Comparison of ENCODE assay signal across 1 cellular context in the genomic region with DNA sequence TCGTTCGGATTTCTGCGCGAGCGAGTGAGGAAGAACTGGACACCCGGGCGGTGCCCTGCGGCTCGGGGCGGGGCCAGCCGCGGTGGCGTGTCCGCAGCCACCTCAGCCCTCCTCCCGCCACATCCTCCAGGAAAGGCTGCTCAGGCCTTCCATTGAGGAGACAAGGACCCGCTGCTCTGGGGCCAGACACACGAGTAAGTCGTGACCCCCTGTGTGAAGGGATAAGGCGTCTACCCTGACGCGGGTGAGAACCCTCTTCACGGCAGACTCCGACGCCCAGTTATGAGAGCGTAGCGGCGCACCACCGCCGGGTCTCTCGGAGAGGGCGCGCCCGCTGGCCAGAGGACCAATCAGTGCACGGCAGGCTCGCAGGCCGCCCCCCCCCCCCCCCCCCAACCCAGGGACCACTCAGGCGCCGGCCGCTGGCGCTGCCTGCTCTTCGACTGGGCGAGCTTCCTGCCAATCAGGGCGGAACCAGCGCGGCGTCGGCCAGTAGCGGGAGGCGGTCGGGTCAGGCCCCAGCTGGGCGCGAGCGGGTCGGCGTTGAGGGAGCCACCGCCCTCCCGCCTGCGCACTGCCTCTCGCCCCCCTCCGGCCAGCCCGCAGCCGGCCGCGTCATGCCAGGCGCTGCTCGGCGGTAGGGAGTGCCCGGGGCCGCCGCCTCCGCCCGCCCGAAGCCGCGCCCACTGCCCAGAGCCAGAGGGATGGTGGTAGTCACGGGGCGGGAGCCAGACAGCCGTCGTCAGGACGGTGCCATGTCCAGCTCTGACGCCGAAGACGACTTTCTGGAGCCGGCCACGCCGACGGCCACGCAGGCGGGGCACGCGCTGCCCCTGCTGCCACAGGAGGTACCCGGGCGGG.
A peak's percentile ranks its signal among the peaks of the same experiment; 100 is the strongest.
TF ChIP-seq lines count a peak whose summit lies in the region.

A gene (plus strand): TSS at position 521 of the 861 bp plus-strand sequence. CDS start 184 bp downstream, at position 705.

TF ChIP-seq in K562, 482 proteins besides CTCF, POLR2A, EP300 and RAD21 (continued from another document and continues in another):
- 0 out of 2 replicates have a peak, but pooled peaks have one; percentile 34 for TF ChIP-seq FOXP1 (CRISPR knock-in tag; IDR thresholded peaks at IDR 0.05)
- TF ChIP-seq IRF2 (CRISPR knock-in tag; IDR thresholded peaks at IDR 0.05) = no peak
- TF ChIP-seq, protein P1, sequence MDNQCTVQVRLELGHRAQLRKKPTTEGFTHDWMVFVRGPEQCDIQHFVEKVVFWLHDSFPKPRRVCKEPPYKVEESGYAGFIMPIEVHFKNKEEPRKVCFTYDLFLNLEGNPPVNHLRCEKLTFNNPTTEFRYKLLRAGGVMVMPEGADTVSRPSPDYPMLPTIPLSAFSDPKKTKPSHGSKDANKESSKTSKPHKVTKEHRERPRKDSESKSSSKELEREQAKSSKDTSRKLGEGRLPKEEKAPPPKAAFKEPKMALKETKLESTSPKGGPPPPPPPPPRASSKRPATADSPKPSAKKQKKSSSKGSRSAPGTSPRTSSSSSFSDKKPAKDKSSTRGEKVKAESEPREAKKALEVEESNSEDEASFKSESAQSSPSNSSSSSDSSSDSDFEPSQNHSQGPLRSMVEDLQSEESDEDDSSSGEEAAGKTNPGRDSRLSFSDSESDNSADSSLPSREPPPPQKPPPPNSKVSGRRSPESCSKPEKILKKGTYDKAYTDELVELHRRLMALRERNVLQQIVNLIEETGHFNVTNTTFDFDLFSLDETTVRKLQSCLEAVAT (IDR thresholded peaks at IDR 0.05) = peak; percentile 62 to 80; a peak in 3 of 4 replicates
- TF ChIP-seq, protein P2, sequence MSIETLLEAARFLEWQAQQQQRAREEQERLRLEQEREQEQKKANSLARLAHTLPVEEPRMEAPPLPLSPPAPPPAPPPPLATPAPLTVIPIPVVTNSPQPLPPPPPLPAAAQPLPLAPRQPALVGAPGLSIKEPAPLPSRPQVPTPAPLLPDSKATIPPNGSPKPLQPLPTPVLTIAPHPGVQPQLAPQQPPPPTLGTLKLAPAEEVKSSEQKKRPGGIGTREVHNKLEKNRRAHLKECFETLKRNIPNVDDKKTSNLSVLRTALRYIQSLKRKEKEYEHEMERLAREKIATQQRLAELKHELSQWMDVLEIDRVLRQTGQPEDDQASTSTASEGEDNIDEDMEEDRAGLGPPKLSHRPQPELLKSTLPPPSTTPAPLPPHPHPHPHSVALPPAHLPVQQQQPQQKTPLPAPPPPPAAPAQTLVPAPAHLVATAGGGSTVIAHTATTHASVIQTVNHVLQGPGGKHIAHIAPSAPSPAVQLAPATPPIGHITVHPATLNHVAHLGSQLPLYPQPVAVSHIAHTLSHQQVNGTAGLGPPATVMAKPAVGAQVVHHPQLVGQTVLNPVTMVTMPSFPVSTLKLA (conservative IDR thresholded peaks at IDR 0.05) = peak in 1 of 2 experiments; percentile 89; a peak in 3 of 4 replicates
- TF ChIP-seq ZZZ3 (IDR thresholded peaks at IDR 0.05) = no peak
- TF ChIP-seq RBM34 (IDR thresholded peaks at IDR 0.05; ENCODE audit: borderline replicate concordance, insufficient read depth, low read length) = 0 out of 2 replicates have a peak, but pooled peaks have one; percentile 27
- TF ChIP-seq CXXC5 (CRISPR knock-in tag; IDR thresholded peaks at IDR 0.05) = peak; percentile 90
- TF ChIP-seq SIX5 (IDR thresholded peaks at IDR 0.05; ENCODE audit: borderline replicate concordance in 1 of 2, insufficient read depth in 1 of 2, low read depth in 1 of 2, low read length in 2 of 2) = no peak; a peak in 1 of 4 replicates
- TF ChIP-seq, protein P3, sequence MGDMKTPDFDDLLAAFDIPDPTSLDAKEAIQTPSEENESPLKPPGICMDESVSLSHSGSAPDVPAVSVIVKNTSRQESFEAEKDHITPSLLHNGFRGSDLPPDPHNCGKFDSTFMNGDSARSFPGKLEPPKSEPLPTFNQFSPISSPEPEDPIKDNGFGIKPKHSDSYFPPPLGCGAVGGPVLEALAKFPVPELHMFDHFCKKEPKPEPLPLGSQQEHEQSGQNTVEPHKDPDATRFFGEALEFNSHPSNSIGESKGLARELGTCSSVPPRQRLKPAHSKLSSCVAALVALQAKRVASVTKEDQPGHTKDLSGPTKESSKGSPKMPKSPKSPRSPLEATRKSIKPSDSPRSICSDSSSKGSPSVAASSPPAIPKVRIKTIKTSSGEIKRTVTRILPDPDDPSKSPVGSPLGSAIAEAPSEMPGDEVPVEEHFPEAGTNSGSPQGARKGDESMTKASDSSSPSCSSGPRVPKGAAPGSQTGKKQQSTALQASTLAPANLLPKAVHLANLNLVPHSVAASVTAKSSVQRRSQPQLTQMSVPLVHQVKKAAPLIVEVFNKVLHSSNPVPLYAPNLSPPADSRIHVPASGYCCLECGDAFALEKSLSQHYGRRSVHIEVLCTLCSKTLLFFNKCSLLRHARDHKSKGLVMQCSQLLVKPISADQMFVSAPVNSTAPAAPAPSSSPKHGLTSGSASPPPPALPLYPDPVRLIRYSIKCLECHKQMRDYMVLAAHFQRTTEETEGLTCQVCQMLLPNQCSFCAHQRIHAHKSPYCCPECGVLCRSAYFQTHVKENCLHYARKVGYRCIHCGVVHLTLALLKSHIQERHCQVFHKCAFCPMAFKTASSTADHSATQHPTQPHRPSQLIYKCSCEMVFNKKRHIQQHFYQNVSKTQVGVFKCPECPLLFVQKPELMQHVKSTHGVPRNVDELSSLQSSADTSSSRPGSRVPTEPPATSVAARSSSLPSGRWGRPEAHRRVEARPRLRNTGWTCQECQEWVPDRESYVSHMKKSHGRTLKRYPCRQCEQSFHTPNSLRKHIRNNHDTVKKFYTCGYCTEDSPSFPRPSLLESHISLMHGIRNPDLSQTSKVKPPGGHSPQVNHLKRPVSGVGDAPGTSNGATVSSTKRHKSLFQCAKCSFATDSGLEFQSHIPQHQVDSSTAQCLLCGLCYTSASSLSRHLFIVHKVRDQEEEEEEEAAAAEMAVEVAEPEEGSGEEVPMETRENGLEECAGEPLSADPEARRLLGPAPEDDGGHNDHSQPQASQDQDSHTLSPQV (IDR thresholded peaks at IDR 0.05) = peak; percentile 67
- peak; percentile 90 for TF ChIP-seq SP2 (IDR thresholded peaks at IDR 0.05; ENCODE audit: extremely low read depth, low read depth, low read length, poor library complexity, severe bottlenecking)
- TF ChIP-seq EWSR1 (IDR thresholded peaks at IDR 0.05; ENCODE audit: borderline replicate concordance, low read depth, partially characterized antibody) = no peak
- TF ChIP-seq SMARCB1 (IDR thresholded peaks at IDR 0.05; ENCODE audit: insufficient read length, low read depth) = no peak
- TF ChIP-seq, protein P4, sequence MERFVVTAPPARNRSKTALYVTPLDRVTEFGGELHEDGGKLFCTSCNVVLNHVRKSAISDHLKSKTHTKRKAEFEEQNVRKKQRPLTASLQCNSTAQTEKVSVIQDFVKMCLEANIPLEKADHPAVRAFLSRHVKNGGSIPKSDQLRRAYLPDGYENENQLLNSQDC (CRISPR knock-in tag; IDR thresholded peaks at IDR 0.05) = 0 out of 2 replicates have a peak, but pooled peaks have one; percentile 41
- TF ChIP-seq ZNF696 (CRISPR knock-in tag; conservative IDR thresholded peaks at IDR 0.05) = no peak
- TF ChIP-seq, protein P5, sequence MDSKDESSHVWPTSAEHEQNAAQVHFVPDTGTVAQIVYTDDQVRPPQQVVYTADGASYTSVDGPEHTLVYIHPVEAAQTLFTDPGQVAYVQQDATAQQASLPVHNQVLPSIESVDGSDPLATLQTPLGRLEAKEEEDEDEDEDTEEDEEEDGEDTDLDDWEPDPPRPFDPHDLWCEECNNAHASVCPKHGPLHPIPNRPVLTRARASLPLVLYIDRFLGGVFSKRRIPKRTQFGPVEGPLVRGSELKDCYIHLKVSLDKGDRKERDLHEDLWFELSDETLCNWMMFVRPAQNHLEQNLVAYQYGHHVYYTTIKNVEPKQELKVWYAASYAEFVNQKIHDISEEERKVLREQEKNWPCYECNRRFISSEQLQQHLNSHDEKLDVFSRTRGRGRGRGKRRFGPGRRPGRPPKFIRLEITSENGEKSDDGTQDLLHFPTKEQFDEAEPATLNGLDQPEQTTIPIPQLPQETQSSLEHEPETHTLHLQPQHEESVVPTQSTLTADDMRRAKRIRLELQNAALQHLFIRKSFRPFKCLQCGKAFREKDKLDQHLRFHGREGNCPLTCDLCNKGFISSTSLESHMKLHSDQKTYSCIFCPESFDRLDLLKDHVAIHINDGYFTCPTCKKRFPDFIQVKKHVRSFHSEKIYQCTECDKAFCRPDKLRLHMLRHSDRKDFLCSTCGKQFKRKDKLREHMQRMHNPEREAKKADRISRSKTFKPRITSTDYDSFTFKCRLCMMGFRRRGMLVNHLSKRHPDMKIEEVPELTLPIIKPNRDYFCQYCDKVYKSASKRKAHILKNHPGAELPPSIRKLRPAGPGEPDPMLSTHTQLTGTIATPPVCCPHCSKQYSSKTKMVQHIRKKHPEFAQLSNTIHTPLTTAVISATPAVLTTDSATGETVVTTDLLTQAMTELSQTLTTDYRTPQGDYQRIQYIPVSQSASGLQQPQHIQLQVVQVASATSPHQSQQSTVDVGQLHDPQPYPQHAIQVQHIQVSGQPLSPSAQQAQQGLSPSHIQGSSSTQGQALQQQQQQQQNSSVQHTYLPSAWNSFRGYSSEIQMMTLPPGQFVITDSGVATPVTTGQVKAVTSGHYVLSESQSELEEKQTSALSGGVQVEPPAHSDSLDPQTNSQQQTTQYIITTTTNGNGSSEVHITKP (IDR thresholded peaks at IDR 0.05; ENCODE audit: partially characterized antibody) = no peak
- no peak for TF ChIP-seq NFE2 (IDR thresholded peaks at IDR 0.05; ENCODE audit: low read depth)
- no peak for TF ChIP-seq PTTG1 (tag; IDR thresholded peaks at IDR 0.05; ENCODE audit: low read depth)
- TF ChIP-seq MAZ (CRISPR knock-in tag; conservative IDR thresholded peaks at IDR 0.05 in 1 of 2, IDR thresholded peaks at IDR 0.05 in 1 of 2) = peak; percentile 78 to 79
- TF ChIP-seq, protein P6, sequence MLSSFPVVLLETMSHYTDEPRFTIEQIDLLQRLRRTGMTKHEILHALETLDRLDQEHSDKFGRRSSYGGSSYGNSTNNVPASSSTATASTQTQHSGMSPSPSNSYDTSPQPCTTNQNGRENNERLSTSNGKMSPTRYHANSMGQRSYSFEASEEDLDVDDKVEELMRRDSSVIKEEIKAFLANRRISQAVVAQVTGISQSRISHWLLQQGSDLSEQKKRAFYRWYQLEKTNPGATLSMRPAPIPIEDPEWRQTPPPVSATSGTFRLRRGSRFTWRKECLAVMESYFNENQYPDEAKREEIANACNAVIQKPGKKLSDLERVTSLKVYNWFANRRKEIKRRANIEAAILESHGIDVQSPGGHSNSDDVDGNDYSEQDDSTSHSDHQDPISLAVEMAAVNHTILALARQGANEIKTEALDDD (IDR thresholded peaks at IDR 0.05) = no peak
- TF ChIP-seq ZNF408 (CRISPR knock-in tag; IDR thresholded peaks at IDR 0.05; ENCODE audit: low read depth) = no peak
- TF ChIP-seq HNRNPK (IDR thresholded peaks at IDR 0.05; ENCODE audit: low read depth, low read length, poor library complexity, severe bottlenecking) = peak; percentile 98
- peak; percentile 84; the same call in 1 of the 2 replicates for TF ChIP-seq KDM2B (CRISPR knock-in tag; IDR thresholded peaks at IDR 0.05)
- no peak for TF ChIP-seq ZEB2 (IDR thresholded peaks at IDR 0.05)
- TF ChIP-seq BRD9 (IDR thresholded peaks at IDR 0.05; ENCODE audit: low read depth, partially characterized antibody) = no peak
- no peak for TF ChIP-seq GTF2A2 (tag; IDR thresholded peaks at IDR 0.05)
- TF ChIP-seq TARDBP (IDR thresholded peaks at IDR 0.05) = 0 out of 2 replicates have a peak, but pooled peaks have one; percentile 34
- peak; percentile 82 for TF ChIP-seq CTBP1 (IDR thresholded peaks at IDR 0.05; ENCODE audit: borderline replicate concordance)
- TF ChIP-seq, protein P7, sequence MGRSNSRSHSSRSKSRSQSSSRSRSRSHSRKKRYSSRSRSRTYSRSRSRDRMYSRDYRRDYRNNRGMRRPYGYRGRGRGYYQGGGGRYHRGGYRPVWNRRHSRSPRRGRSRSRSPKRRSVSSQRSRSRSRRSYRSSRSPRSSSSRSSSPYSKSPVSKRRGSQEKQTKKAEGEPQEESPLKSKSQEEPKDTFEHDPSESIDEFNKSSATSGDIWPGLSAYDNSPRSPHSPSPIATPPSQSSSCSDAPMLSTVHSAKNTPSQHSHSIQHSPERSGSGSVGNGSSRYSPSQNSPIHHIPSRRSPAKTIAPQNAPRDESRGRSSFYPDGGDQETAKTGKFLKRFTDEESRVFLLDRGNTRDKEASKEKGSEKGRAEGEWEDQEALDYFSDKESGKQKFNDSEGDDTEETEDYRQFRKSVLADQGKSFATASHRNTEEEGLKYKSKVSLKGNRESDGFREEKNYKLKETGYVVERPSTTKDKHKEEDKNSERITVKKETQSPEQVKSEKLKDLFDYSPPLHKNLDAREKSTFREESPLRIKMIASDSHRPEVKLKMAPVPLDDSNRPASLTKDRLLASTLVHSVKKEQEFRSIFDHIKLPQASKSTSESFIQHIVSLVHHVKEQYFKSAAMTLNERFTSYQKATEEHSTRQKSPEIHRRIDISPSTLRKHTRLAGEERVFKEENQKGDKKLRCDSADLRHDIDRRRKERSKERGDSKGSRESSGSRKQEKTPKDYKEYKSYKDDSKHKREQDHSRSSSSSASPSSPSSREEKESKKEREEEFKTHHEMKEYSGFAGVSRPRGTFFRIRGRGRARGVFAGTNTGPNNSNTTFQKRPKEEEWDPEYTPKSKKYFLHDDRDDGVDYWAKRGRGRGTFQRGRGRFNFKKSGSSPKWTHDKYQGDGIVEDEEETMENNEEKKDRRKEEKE (IDR thresholded peaks at IDR 0.05; ENCODE audit: borderline replicate concordance in 1 of 2, control insufficient read depth in 1 of 2, low read depth in 2 of 2, low read length in 1 of 2) = no peak
- TF ChIP-seq, protein P8, sequence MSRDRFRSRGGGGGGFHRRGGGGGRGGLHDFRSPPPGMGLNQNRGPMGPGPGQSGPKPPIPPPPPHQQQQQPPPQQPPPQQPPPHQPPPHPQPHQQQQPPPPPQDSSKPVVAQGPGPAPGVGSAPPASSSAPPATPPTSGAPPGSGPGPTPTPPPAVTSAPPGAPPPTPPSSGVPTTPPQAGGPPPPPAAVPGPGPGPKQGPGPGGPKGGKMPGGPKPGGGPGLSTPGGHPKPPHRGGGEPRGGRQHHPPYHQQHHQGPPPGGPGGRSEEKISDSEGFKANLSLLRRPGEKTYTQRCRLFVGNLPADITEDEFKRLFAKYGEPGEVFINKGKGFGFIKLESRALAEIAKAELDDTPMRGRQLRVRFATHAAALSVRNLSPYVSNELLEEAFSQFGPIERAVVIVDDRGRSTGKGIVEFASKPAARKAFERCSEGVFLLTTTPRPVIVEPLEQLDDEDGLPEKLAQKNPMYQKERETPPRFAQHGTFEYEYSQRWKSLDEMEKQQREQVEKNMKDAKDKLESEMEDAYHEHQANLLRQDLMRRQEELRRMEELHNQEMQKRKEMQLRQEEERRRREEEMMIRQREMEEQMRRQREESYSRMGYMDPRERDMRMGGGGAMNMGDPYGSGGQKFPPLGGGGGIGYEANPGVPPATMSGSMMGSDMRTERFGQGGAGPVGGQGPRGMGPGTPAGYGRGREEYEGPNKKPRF (IDR thresholded peaks at IDR 0.05; ENCODE audit: low read depth, low read length) = no peak
- peak; percentile 75 for TF ChIP-seq ATF7 (IDR thresholded peaks at IDR 0.05)
